1 cellular context compared by ENCODE assay signal in the genomic region with DNA sequence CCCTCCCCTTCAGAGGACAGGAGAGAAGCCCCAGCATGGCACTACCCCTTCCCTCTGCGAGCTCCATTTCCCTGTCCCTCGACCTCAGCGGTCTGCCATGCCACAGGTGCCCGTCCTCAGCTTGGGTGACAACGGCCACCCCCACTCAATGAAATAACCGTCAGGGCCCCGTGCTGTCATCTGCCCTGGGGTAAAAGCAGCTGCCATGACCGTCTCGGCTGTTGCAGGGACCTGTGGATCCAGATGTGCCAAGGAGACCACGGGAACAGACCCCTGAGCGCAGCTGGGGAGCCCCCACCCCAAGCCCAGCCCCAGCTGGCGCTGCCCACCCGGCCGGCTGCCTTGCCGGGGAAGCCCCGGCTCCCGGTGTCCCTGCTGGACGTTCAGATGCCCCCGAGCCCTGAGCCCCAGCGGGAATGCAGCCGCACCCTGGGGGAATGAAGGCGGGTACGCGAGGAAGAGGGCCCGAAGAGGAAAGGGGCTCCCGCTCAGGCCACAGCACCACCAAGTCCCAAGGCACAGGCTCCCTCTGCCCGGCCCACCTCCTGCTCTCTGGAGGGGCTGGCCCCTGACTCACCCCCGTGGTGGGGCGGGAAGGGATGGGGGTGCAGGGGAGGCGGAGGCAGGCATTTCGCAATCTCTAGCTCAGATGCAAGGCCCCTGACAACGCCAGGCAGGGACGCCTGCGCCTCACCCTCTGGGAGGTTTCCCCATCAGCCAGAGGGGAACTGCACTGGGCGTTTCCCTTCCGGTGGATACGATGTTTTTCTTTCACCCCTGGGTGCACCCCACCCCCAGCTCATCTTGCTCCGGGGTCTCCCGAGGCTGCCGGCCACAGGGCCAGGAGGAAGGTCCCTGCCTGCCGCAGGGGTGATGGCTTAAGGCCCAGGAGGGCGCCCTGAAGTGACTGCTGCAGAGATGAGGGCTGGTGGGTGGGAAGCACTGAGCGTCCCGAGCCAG.
TF ChIP-seq lines count a peak whose summit lies in the region.

No MANE protein-coding gene starts in this region.

TF ChIP-seq in HepG2, 621 proteins besides CTCF, POLR2A, EP300 and RAD21:
- TF ChIP-seq MLLT10 (CRISPR knock-in tag; IDR thresholded peaks at IDR 0.05): no peak
- no peak for TF ChIP-seq ZSCAN21 (CRISPR knock-in tag; IDR thresholded peaks at IDR 0.05; ENCODE audit: borderline replicate concordance)
- peak; percentile 63; the same call in 1 of the 2 replicates for TF ChIP-seq CEBPB (IDR thresholded peaks at IDR 0.05; ENCODE audit: borderline replicate concordance, low read depth, low read length)
- TF ChIP-seq KDM3A (CRISPR knock-in tag; IDR thresholded peaks at IDR 0.05; ENCODE audit: low read depth): no peak
TF ChIP-seq in HepG2: peak in this region for 1.
